Comparison of ENCODE assay signal across 12 cellular contexts in genomic region chr11:8631395-8632110, GRCh38. TPM values are rescaled to one million over a fixed set of nuclear protein-coding genes. Genes with fewer than 3 reads are reported as not detected.
A peak's percentile ranks its signal among the peaks of the same experiment; 100 is the strongest.
DNase-seq lines count a peak whose midpoint lies in the region; ATAC-seq and TF ChIP-seq lines count a peak whose summit lies in the region.
"Had no signal": no experiment of that assay in that cellular context is flagged by ENCODE, and none has a peak within 500 bp of the region (broad histone marks: within the 10 kb centered on the region; RNA-seq: fewer than 3 reads in every experiment).

No MANE protein-coding gene starts in this region.

- H3K4me2 ChIP-seq in mammary epithelial cell (ENCODE audit: insufficient read depth, low read depth, low read length): no peak overlapping the region

- TF ChIP-seq CTCF in mammary epithelial cell (conservative IDR thresholded peaks at IDR 0.05 in 1 of 2, IDR thresholded peaks at IDR 0.05 in 1 of 2; ENCODE audit: extremely low read depth in 1 of 2, insufficient read depth in 1 of 2, low read depth in 1 of 2, low read length in 2 of 2): no peak

- no peaks in the 10 kb centered on the region for H3K4me1 Mint-ChIP-seq in activated CD4-positive, alpha-beta memory T cell treated with anti-CD3 and anti-CD28 coated beads for 36 hours (ENCODE audit: low read depth)
- H3K4me1 Mint-ChIP-seq: activated CD4-positive, alpha-beta memory T cell treated with anti-CD3 and anti-CD28 coated beads, Interleukin-2, amount 10 ng/mL, durations not matched to agents 7 days and 5 days; activated naive CD4-positive, alpha-beta T cell treated with anti-CD3 and anti-CD28 coated beads, Interleukin-2, amount 50 U/mL, for 24 hours had no signal

- H3K36me3 Mint-ChIP-seq in activated CD4-positive, alpha-beta memory T cell treated with anti-CD3 and anti-CD28 coated beads for 36 hours: peaks cover 26% of the 10 kb centered on the region

- no peaks in the 10 kb centered on the region for H3K9me3 ChIP-seq in mammary epithelial cell (replicated peaks; ENCODE audit: insufficient read depth, low read length)

- in situ Hi-C loops in mammary epithelial cell (cut with MboI; ENCODE audit: low sequenced_read_pairs in 2 of 2): no loop called here

- peaks cover 5% of the 10 kb centered on the region for H3K9me3 Mint-ChIP-seq in activated CD4-positive, alpha-beta memory T cell treated with anti-CD3 and anti-CD28 coated beads for 36 hours

- H2AFZ ChIP-seq in mammary epithelial cell (ENCODE audit: low read depth, low read length): no peak overlapping the region

- no peak overlapping the region for H3K4me3 ChIP-seq in mammary epithelial cell (replicated peaks in 1 of 3; ENCODE audit: insufficient read depth in 1 of 3, low read depth in 2 of 3, low read length in 3 of 3)

- H3K4me1 ChIP-seq in mammary epithelial cell (ENCODE audit: insufficient read depth, low read length): peaks cover 14% of the 10 kb centered on the region

- no peaks in the 10 kb centered on the region for H3K79me2 ChIP-seq in mammary epithelial cell (ENCODE audit: insufficient read depth, low read length)

- DNase-seq in AG20443 (ENCODE audit: low spot score) (peak; percentile 61), NCI-H226 (peak; percentile 22), mammary epithelial cell (peak; percentile 62), medulla oblongata (ENCODE audit: extremely low spot score) (peak; percentile 18), T-helper 9 cell (no peak), NCI-H526 (lab: John Stamatoyannopoulos, UW) (no peak)
- no peak for DNase-seq in activated CD4-positive, alpha-beta memory T cell treated with anti-CD3 and anti-CD28 coated beads for 36 hours
- DNase-seq: activated CD4-positive, alpha-beta memory T cell treated with anti-CD3 and anti-CD28 coated beads, Interleukin-2, amount 10 ng/mL, durations not matched to agents 7 days and 5 days; mesendoderm had no signal

- no peaks in the 10 kb centered on the region for H3K27me3 Mint-ChIP-seq in activated CD4-positive, alpha-beta memory T cell treated with anti-CD3 and anti-CD28 coated beads for 36 hours
- H3K27me3 Mint-ChIP-seq: activated CD4-positive, alpha-beta memory T cell treated with anti-CD3 and anti-CD28 coated beads, Interleukin-2, amount 10 ng/mL, durations not matched to agents 7 days and 5 days; activated naive CD4-positive, alpha-beta T cell treated with anti-CD3 and anti-CD28 coated beads, Interleukin-2, amount 50 U/mL, for 24 hours had no signal

- intact Hi-C loops in mammary epithelial cell (cut with micrococcal nuclease): no loop called here
- intact Hi-C loops in activated CD4-positive, alpha-beta memory T cell treated with anti-CD3 and anti-CD28 coated beads for 36 hours (cut with micrococcal nuclease): no loop called here

- no peak overlapping the region for H3K27ac ChIP-seq in mammary epithelial cell (ENCODE audit: insufficient read depth, low read depth, low read length)

- 61% methylated on average over 6 of the region's 6 CpGs for WGBS in mammary epithelial cell (ENCODE audit: low coverage, missing lambda C conversion rate)

- no peak overlapping the region for H3K4me3 Mint-ChIP-seq in activated CD4-positive, alpha-beta memory T cell treated with anti-CD3 and anti-CD28 coated beads for 36 hours
- H3K4me3 Mint-ChIP-seq: activated CD4-positive, alpha-beta memory T cell treated with anti-CD3 and anti-CD28 coated beads, Interleukin-2, amount 10 ng/mL, durations not matched to agents 7 days and 5 days; activated naive CD4-positive, alpha-beta T cell treated with anti-CD3 and anti-CD28 coated beads, Interleukin-2, amount 50 U/mL, for 24 hours had no signal

- dilution Hi-C loops in mammary epithelial cell (cut with HindIII; ENCODE audit: low sequenced_read_pairs): no loop called here

- POLR2A ChIA-PET in activated CD4-positive, alpha-beta memory T cell treated with anti-CD3 and anti-CD28 coated beads for 36 hours (lab: Charles Lee): no interaction called here

- no peaks in the 10 kb centered on the region for H4K20me1 ChIP-seq in mammary epithelial cell (ENCODE audit: insufficient read depth, low read length)

- no TSS peak for BruUV-seq in mammary epithelial cell (replicated peaks; lab: Mats Ljungman, UMichigan)

- CTCF ChIA-PET in mammary epithelial cell (lab: Charles Lee; ENCODE audit: low non-redundant PET): no interaction called here
- CTCF ChIA-PET in activated CD4-positive, alpha-beta memory T cell treated with anti-CD3 and anti-CD28 coated beads for 36 hours (lab: Charles Lee): interaction anchor here (1.3 kb wide), 1 partner anchor 328 kb away, joined by 3 read pairs; no protein-coding TSS in a partner anchor

- ATAC-seq in GM18858 (IDR thresholded peaks at IDR 0.05; ENCODE audit: unreplicated experiment): no peak

- no peak overlapping the region for H3K9ac ChIP-seq in mammary epithelial cell (ENCODE audit: insufficient read depth, low read length)

- no peaks in the 10 kb centered on the region for H3K27me3 ChIP-seq in mammary epithelial cell (ENCODE audit: insufficient read depth, low read length)

- no peaks in the 10 kb centered on the region for H3K36me3 ChIP-seq in mammary epithelial cell (ENCODE audit: insufficient read depth, low read length)

- H3K27ac Mint-ChIP-seq in activated CD4-positive, alpha-beta memory T cell treated with anti-CD3 and anti-CD28 coated beads for 36 hours: no peak overlapping the region
- H3K27ac Mint-ChIP-seq: activated CD4-positive, alpha-beta memory T cell treated with anti-CD3 and anti-CD28 coated beads, Interleukin-2, amount 10 ng/mL, durations not matched to agents 7 days and 5 days; activated naive CD4-positive, alpha-beta T cell treated with anti-CD3 and anti-CD28 coated beads, Interleukin-2, amount 50 U/mL, for 24 hours had no signal

RNA-seq across cellular contexts. Expression of gene STK33, which starts 37.5 kb away (rescaled TPM):
- under 1 TPM in 1 of 2 donors, not detected in 1; 0.17 TPM for total RNA-seq in mammary epithelial cell
- polyA plus RNA-seq in mammary epithelial cell: 0.29 TPM
- polyA minus RNA-seq in mammary epithelial cell: not detected
- total RNA-seq in activated CD4-positive, alpha-beta memory T cell treated with anti-CD3 and anti-CD28 coated beads for 36 hours: under 1 TPM; 0.24 to 0.46 TPM
- total RNA-seq: HT-29 had no signal

RNA-seq across cellular contexts. Expression of gene TRIM66, which starts 50.9 kb away (rescaled TPM):
- total RNA-seq in mammary epithelial cell: 10 to 100 TPM in 1 of 2 donors, 1 to 10 TPM in 1; 7.0 to 17.5 TPM
- 2.2 TPM for polyA plus RNA-seq in mammary epithelial cell
- polyA minus RNA-seq in mammary epithelial cell: 8.9 TPM
- total RNA-seq in activated CD4-positive, alpha-beta memory T cell treated with anti-CD3 and anti-CD28 coated beads for 36 hours: 10 to 100 TPM; 18.3 to 24.2 TPM

RNA-seq across cellular contexts. Expression of gene RPL27A, which starts 51.0 kb away (rescaled TPM):
- total RNA-seq in mammary epithelial cell: 100 to 1,000 TPM; 473 to 864 TPM
- polyA plus RNA-seq in mammary epithelial cell: 1,200 TPM
- 617 TPM for polyA minus RNA-seq in mammary epithelial cell
- 1,000 to 10,000 TPM; 1,027 to 1,094 TPM for total RNA-seq in activated CD4-positive, alpha-beta memory T cell treated with anti-CD3 and anti-CD28 coated beads for 36 hours

Comparison
In these comparisons a context has a peak if more than half of its experiments do, and no peak if none do; other contexts are left out.
1. DNase-seq: peak in AG20443 (single experiment), NCI-H226 (single experiment), mammary epithelial cell (single experiment) and medulla oblongata (single experiment); none in T-helper 9 cell (single experiment), NCI-H526 (0 of 2) and activated CD4-positive, alpha-beta memory T cell treated with anti-CD3 and anti-CD28 coated beads for 36 hours (single experiment).